8 cellular contexts compared by ENCODE assay signal in the genomic region with DNA sequence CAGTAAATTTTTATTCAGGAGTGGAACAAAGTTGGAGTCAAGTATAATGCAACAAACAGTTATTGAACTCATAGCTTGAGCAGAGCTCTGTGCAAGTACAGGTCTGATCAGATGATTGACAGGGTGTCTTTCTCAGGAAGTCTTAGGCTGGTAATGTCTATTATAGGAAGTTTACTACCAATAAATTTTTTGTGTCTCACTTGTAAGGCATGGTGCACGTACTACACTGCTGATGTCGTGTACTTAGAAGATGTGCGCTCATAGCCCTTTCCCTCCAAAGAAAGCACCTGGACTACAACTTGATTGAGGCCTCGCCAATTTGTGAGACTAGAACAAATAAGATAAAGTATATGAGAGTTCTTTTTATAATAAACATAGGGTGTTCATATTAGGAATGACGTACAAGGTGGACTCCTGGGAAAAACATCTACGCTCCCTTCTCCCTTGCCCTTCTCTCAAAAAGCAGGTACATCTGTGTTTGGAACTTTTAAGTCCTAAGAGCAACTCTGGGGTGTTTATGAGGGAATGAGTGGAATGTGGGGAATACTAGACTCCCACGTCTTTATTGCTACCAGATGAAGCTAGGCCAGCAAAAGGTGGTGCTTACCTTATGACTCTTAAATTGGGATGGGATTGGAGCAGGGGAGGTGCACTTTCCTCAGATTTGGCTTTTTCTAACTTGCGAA. TPM values are rescaled to one million over a fixed set of nuclear protein-coding genes. Genes with fewer than 3 reads are reported as not detected.
A peak's percentile ranks its signal among the peaks of the same experiment; 100 is the strongest.
DNase-seq lines count a peak whose midpoint lies in the region; ATAC-seq and TF ChIP-seq lines count a peak whose summit lies in the region.

No MANE protein-coding gene starts in this region.

- H3K27me3 Mint-ChIP-seq in T-helper 2 cell treated with Interferon-gamma antibody and Interleukin-4, amounts not matched to agents 5 μg/mL and 100 μg/mL, for 36 hours (ENCODE audit: low read depth), result no peaks in the 10 kb centered on the region

- peaks cover 28% of the 10 kb centered on the region for H3K4me1 Mint-ChIP-seq in T-helper 2 cell treated with Interferon-gamma antibody and Interleukin-4, amounts not matched to agents 5 μg/mL and 100 μg/mL, for 36 hours (ENCODE audit: low read depth)

- H3K36me3 Mint-ChIP-seq in T-helper 2 cell treated with Interferon-gamma antibody and Interleukin-4, amounts not matched to agents 5 μg/mL and 100 μg/mL, for 36 hours (ENCODE audit: low read depth), result peaks cover 43% of the 10 kb centered on the region

- peak overlapping the region; percentile 87 to 91 (median 91) for H3K9ac ChIP-seq in skeletal muscle tissue (ENCODE audit: low read depth in 1 of 3, low read length in 3 of 3)

- no peak for TF ChIP-seq CTCF in foreskin keratinocyte (conservative IDR thresholded peaks at IDR 0.05)

- H3K9me3 Mint-ChIP-seq in T-helper 2 cell treated with Interferon-gamma antibody and Interleukin-4, amounts not matched to agents 5 μg/mL and 100 μg/mL, for 36 hours, result no peaks in the 10 kb centered on the region

- POLR2A ChIA-PET in HEK293T (lab: Yijun Ruan, JAX), result no interaction called here

- CTCF ChIA-PET in HEK293T (lab: Yijun Ruan, JAX), result no interaction called here

- H3K27ac ChIP-seq in foreskin keratinocyte (peak overlapping the region; percentile 2), skeletal muscle tissue (ENCODE audit: low read depth, low read length) (peak overlapping the region; percentile 14)

- H3K9me3 ChIP-seq in skeletal muscle tissue (ENCODE audit: control insufficient read depth in 3 of 3, low read length in 3 of 3), result no peaks in the 10 kb centered on the region

- H3K36me3 ChIP-seq in skeletal muscle tissue (ENCODE audit: control insufficient read depth in 3 of 3, insufficient read depth in 3 of 3, low read length in 3 of 3), result peaks cover 15 to 24% (median 16%) of the 10 kb centered on the region in 3 donors

- DNase-seq in HEK293T (ENCODE audit: extremely low spot score) (no peak), foreskin keratinocyte (no peak)
- no peak for DNase-seq in T-helper 2 cell treated with Interferon-gamma antibody and Interleukin-4, amounts not matched to agents 5 μg/mL and 100 μg/mL, for 36 hours (ENCODE audit: low spot score)

- no peaks in the 10 kb centered on the region for H3K27me3 ChIP-seq in foreskin keratinocyte
- H3K27me3 ChIP-seq in skeletal muscle tissue (ENCODE audit: control insufficient read depth in 3 of 3, insufficient read depth in 3 of 3, low read length in 3 of 3), result no peaks in the 10 kb centered on the region

- H3K4me1 ChIP-seq in foreskin keratinocyte (peaks cover 6% of the 10 kb centered on the region), skeletal muscle tissue (ENCODE audit: control insufficient read depth in 3 of 3, insufficient read depth in 3 of 3, low read length in 3 of 3) (peaks cover 14 to 26% (median 15%) of the 10 kb centered on the region in 3 donors)

- peak overlapping the region; percentile 76 for H3K27ac Mint-ChIP-seq in T-helper 2 cell treated with Interferon-gamma antibody and Interleukin-4, amounts not matched to agents 5 μg/mL and 100 μg/mL, for 36 hours

- peak overlapping the region; percentile 100 for H3K4me3 Mint-ChIP-seq in T-helper 2 cell treated with Interferon-gamma antibody and Interleukin-4, amounts not matched to agents 5 μg/mL and 100 μg/mL, for 36 hours

- ATAC-seq in foreskin keratinocyte (no peak), GM21390 (IDR thresholded peaks at IDR 0.05; ENCODE audit: unreplicated experiment) (no peak), HG02884 (IDR thresholded peaks at IDR 0.05; ENCODE audit: unreplicated experiment) (no peak), HG03108 (IDR thresholded peaks at IDR 0.05; ENCODE audit: unreplicated experiment) (no peak), HG02798 (IDR thresholded peaks at IDR 0.05; ENCODE audit: poor library complexity, unreplicated experiment) (no peak)

- peak overlapping the region; percentile 59 to 99 (median 93) for H3K4me3 ChIP-seq in skeletal muscle tissue (ENCODE audit: low read length in 3 of 3)

TF ChIP-seq in HEK293T, 16 proteins besides CTCF, POLR2A, EP300 and RAD21:
- TF ChIP-seq ARNT (IDR thresholded peaks at IDR 0.05) (no peak), NFRKB (IDR thresholded peaks at IDR 0.05) (no peak), ELF4 (IDR thresholded peaks at IDR 0.05) (no peak)
- TF ChIP-seq, protein P1, sequence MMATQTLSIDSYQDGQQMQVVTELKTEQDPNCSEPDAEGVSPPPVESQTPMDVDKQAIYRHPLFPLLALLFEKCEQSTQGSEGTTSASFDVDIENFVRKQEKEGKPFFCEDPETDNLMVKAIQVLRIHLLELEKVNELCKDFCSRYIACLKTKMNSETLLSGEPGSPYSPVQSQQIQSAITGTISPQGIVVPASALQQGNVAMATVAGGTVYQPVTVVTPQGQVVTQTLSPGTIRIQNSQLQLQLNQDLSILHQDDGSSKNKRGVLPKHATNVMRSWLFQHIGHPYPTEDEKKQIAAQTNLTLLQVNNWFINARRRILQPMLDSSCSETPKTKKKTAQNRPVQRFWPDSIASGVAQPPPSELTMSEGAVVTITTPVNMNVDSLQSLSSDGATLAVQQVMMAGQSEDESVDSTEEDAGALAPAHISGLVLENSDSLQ (IDR thresholded peaks at IDR 0.05), result peak; percentile 88

RNA-seq across cellular contexts. Expression of a gene that starts 1.5 kb away (rescaled TPM):
- total RNA-seq in foreskin keratinocyte, result 22.8 and 25.5 TPM in 2 replicates
- 21.1 and 26.7 TPM in 2 replicates for polyA plus RNA-seq in foreskin keratinocyte
- total RNA-seq in skeletal muscle tissue, result 16.7 TPM

RNA-seq across cellular contexts. Expression of a gene that starts 1.6 kb away (rescaled TPM):
- 16.9 and 21.2 TPM in 2 replicates for total RNA-seq in foreskin keratinocyte
- 6.3 and 7.6 TPM in 2 replicates for polyA plus RNA-seq in foreskin keratinocyte
- total RNA-seq in skeletal muscle tissue, result 5.7 TPM
